Comparison of ENCODE assay signal across 8 cellular contexts in genomic region chr10:50552771-50553535, GRCh38.
DNase-seq lines count a peak whose midpoint lies in the region; ATAC-seq and TF ChIP-seq lines count a peak whose summit lies in the region.

No MANE protein-coding gene starts in this region.

- TF ChIP-seq CTCF in PC-3 (conservative IDR thresholded peaks at IDR 0.05; ENCODE audit: low read depth, low read length) = peak; percentile 86
- peak in 2 of 7 experiments; percentile 5 to 12 for TF ChIP-seq CTCF in stomach (IDR thresholded peaks at IDR 0.05)

- H3K79me2 ChIP-seq in PC-3 (ENCODE audit: low read length) = peaks cover 6% of the 10 kb centered on the region

- POLR2A ChIA-PET in PC-3 (lab: Charles Lee; ENCODE audit: unreplicated experiment) = no interaction called here

- H3K9ac ChIP-seq in PC-3 (ENCODE audit: low read length) = no peak overlapping the region

- ATAC-seq in GM21360 (IDR thresholded peaks at IDR 0.05; ENCODE audit: unreplicated experiment) (peak; percentile 65), PC-3 (peak; percentile 83), GM18517 (IDR thresholded peaks at IDR 0.05; ENCODE audit: unreplicated experiment) (no peak)

- no peaks in the 10 kb centered on the region for H3K9me2 ChIP-seq in PC-3 (replicated peaks; ENCODE audit: low read length)

- no peak overlapping the region for H3K4me2 ChIP-seq in PC-3 (ENCODE audit: low read length)

- H3K36me3 ChIP-seq in PC-3 (ENCODE audit: low read depth, low read length) = no peaks in the 10 kb centered on the region
- H3K36me3 ChIP-seq in stomach = no peaks in the 10 kb centered on the region
- no peaks in the 10 kb centered on the region for H3K36me3 ChIP-seq in H7 (replicated peaks; ENCODE audit: control insufficient read depth, insufficient read depth, low read length)

- DNase-seq in Daoy (ENCODE audit: low read depth) (peak; percentile 26), PC-3 (peak; percentile 66), erythroblast (lab: John Stamatoyannopoulos, UW) (peak; percentile 73 to 78), stomach (peak; percentile 29), H7 (no peak), SIG-M5 treated with dmso at 0.1 percent for 504 hours (lab: John Stamatoyannopoulos, UW; ENCODE audit: unreplicated experiment) (no peak)

- no peaks in the 10 kb centered on the region for H3F3A ChIP-seq in PC-3 (ENCODE audit: low read length, unreplicated experiment)

- H2AFZ ChIP-seq in PC-3 (ENCODE audit: low read length) = no peak overlapping the region

- H3K4me1 ChIP-seq in PC-3 (ENCODE audit: insufficient read depth, low read length) (no peaks in the 10 kb centered on the region), stomach (peaks cover 26 to 84% (median 64%) of the 10 kb centered on the region in 4 donors)

- H3K27me3 ChIP-seq in PC-3 (ENCODE audit: low read length) (no peaks in the 10 kb centered on the region), stomach (no peaks in the 10 kb centered on the region), H7 (ENCODE audit: control insufficient read depth, insufficient read depth, low read length) (no peaks in the 10 kb centered on the region)

- WGBS in stomach, 5 donors = 62 to 68% (median 65%) methylated on average over 4 of the region's 4 CpGs

- CTCF ChIA-PET in PC-3 (lab: Charles Lee) = interaction anchor here (0.6 to 0.7 kb wide), 2 partner anchors 165 to 379 kb away, joined by 3 read pairs; no protein-coding TSS in a partner anchor

- intact Hi-C loops in PC-3 (cut with micrococcal nuclease) = loop anchor here (2.0 to 10.0 kb wide), 2 partner anchors 100 to 188 kb away; no protein-coding TSS in a partner anchor
- intact Hi-C loops in stomach (cut with DNase I; ENCODE audit: low total_unique reads) = loop anchor here (10.0 kb wide), 1 partner anchor 62 kb away; no protein-coding TSS in a partner anchor

- no peak for TF ChIP-seq EP300 in stomach (IDR thresholded peaks at IDR 0.05)

- no peak for TF ChIP-seq POLR2A in erythroblast (IDR thresholded peaks at IDR 0.05; ENCODE audit: low read length)
- no peak for TF ChIP-seq POLR2A in stomach (IDR thresholded peaks at IDR 0.05)

- H4K20me1 ChIP-seq in PC-3 (ENCODE audit: low read length) = no peaks in the 10 kb centered on the region

- H3K9me3 ChIP-seq in PC-3 (ENCODE audit: low read length) (no peaks in the 10 kb centered on the region), stomach (no peaks in the 10 kb centered on the region)

- no TSS peak for BruUV-seq in PC-3 (replicated peaks; lab: Mats Ljungman, UMichigan)

- no peak overlapping the region for H3K27ac ChIP-seq in PC-3 (ENCODE audit: low read length)
- peak overlapping the region in 4 of 5 donors; percentile 1 to 16 (median 12) for H3K27ac ChIP-seq in stomach

- H3K4me3 ChIP-seq in PC-3 (ENCODE audit: low read length) = no peak overlapping the region
- no peak overlapping the region for H3K4me3 ChIP-seq in stomach
- no peak overlapping the region for H3K4me3 ChIP-seq in H7 (ENCODE audit: insufficient read depth, low read depth, low read length)

Comparison
In these comparisons a context has a peak if more than half of its experiments do, and no peak if none do; other contexts are left out.
1. DNase-seq: peak in Daoy (single experiment), PC-3 (single experiment), erythroblast (2 of 2) and stomach (single experiment); none in H7 (single experiment) and SIG-M5 treated with dmso at 0.1 percent for 504 hours (single experiment).